Comparison of ENCODE assay signal across 24 cellular contexts in genomic region chr3:4399476-4399875, GRCh38.
"Had no signal": no experiment of that assay in that cellular context is flagged by ENCODE, and none has a peak within 500 bp of the region (broad histone marks: within the 10 kb centered on the region; RNA-seq: fewer than 3 reads in every experiment).

No MANE protein-coding gene starts in this region.

- H3K27me3 Mint-ChIP-seq: activated CD4-positive, alpha-beta memory T cell treated with anti-CD3 and anti-CD28 coated beads, Interleukin-2, amount 10 ng/mL, durations not matched to agents 7 days and 5 days; activated CD4-positive, alpha-beta T cell treated with anti-CD3 and anti-CD28 coated beads, Interleukin-2, amount 10 ng/mL, durations not matched to agents 7 days and 5 days; activated CD8-positive, alpha-beta memory T cell treated with anti-CD3 and anti-CD28 coated beads, Interleukin-2, amount 10 ng/mL, durations not matched to agents 7 days and 5 days; activated naive CD8-positive, alpha-beta T cell; activated T-cell treated with anti-CD3 and anti-CD28 coated beads, Interleukin-2, amount 50 U/mL, for 24 hours; activated T-helper 17 cell treated with anti-CD3 and anti-CD28 coated beads, Interleukin-2, amount 50 U/mL, for 72 hours had no signal

- H3K9me3 Mint-ChIP-seq: activated T-helper 17 cell treated with anti-CD3 and anti-CD28 coated beads, Interleukin-2, amount 50 U/mL, for 72 hours had no signal

- DNase-seq: activated CD4-positive, alpha-beta memory T cell treated with anti-CD3 and anti-CD28 coated beads, Interleukin-2, amount 10 ng/mL, durations not matched to agents 7 days and 5 days; activated CD4-positive, alpha-beta T cell treated with anti-CD3 and anti-CD28 coated beads for 1 hour; activated CD4-positive, alpha-beta T cell treated with anti-CD3 and anti-CD28 coated beads for 4 hours; activated CD4-positive, alpha-beta T cell treated with anti-CD3 and anti-CD28 coated beads, Interleukin-2, amount 10 ng/mL, durations not matched to agents 7 days and 5 days; activated CD4-positive, alpha-beta T cell treated with anti-CD3 and anti-CD28 coated beads, Interleukin-2, amount 50 U/mL, for 4 hours; activated CD8-positive, alpha-beta memory T cell treated with anti-CD3 and anti-CD28 coated beads, Interleukin-2, amount 10 ng/mL, durations not matched to agents 7 days and 5 days; activated CD8-positive, alpha-beta memory T cell treated with anti-CD3 and anti-CD28 coated beads, Interleukin-2, amount 50 U/mL, for 4 hours; activated effector memory CD4-positive, alpha-beta T cell treated with Interleukin-2 at 50 U/mL for 16 hours; activated gamma-delta T cell treated with Interleukin-2 at 50 U/mL for 16 hours; activated naive CD4-positive, alpha-beta T cell treated with anti-CD3 and anti-CD28 coated beads, Interleukin-2, amount 50 U/mL, for 16 hours; activated naive CD4-positive, alpha-beta T cell treated with Interleukin-2 at 50 U/mL for 16 hours; activated T-cell treated with anti-CD3 and anti-CD28 coated beads, Interleukin-2, amount 50 U/mL, for 24 hours; amniotic stem cell; brain microvascular endothelial cell; cortex of kidney; effector CD8-positive, alpha-beta T cell; foreskin keratinocyte; gastrocnemius medialis; glutamatergic neuron; heart left ventricle; T-helper 2 cell had no signal

- H3K4me3 Mint-ChIP-seq: activated CD4-positive, alpha-beta memory T cell treated with anti-CD3 and anti-CD28 coated beads, Interleukin-2, amount 10 ng/mL, durations not matched to agents 7 days and 5 days; activated CD4-positive, alpha-beta T cell treated with anti-CD3 and anti-CD28 coated beads, Interleukin-2, amount 10 ng/mL, durations not matched to agents 7 days and 5 days; activated CD8-positive, alpha-beta memory T cell treated with anti-CD3 and anti-CD28 coated beads, Interleukin-2, amount 10 ng/mL, durations not matched to agents 7 days and 5 days; activated naive CD8-positive, alpha-beta T cell; activated T-cell treated with anti-CD3 and anti-CD28 coated beads, Interleukin-2, amount 50 U/mL, for 24 hours; activated T-helper 17 cell treated with anti-CD3 and anti-CD28 coated beads, Interleukin-2, amount 50 U/mL, for 72 hours had no signal

- H3K27ac Mint-ChIP-seq: activated CD4-positive, alpha-beta memory T cell treated with anti-CD3 and anti-CD28 coated beads, Interleukin-2, amount 10 ng/mL, durations not matched to agents 7 days and 5 days; activated CD4-positive, alpha-beta T cell treated with anti-CD3 and anti-CD28 coated beads, Interleukin-2, amount 10 ng/mL, durations not matched to agents 7 days and 5 days; activated CD8-positive, alpha-beta memory T cell treated with anti-CD3 and anti-CD28 coated beads, Interleukin-2, amount 10 ng/mL, durations not matched to agents 7 days and 5 days; activated naive CD8-positive, alpha-beta T cell; activated T-cell treated with anti-CD3 and anti-CD28 coated beads, Interleukin-2, amount 50 U/mL, for 24 hours; activated T-helper 17 cell treated with anti-CD3 and anti-CD28 coated beads, Interleukin-2, amount 50 U/mL, for 72 hours had no signal

- ATAC-seq: activated CD8-positive, alpha-beta memory T cell treated with anti-CD3 and anti-CD28 coated beads, Interleukin-2, amount 10 ng/mL, durations not matched to agents 7 days and 5 days; activated T-helper 17 cell treated with anti-CD3 and anti-CD28 coated beads, Interleukin-2, amount 50 U/mL, for 72 hours; esophagus mucosa; foreskin keratinocyte; gastrocnemius medialis; heart left ventricle had no signal
